In genomic region chr4:75672461-75673026, GRCh38 we compare ENCODE assay signal across 1 cellular context.
TF ChIP-seq lines count a peak whose summit lies in the region.

No MANE protein-coding gene starts in this region.

TF ChIP-seq in PFSK-1, 5 proteins besides CTCF, POLR2A, EP300 and RAD21 (continued from another document):
- no peak for TF ChIP-seq REST (IDR thresholded peaks at IDR 0.05; ENCODE audit: insufficient read depth in 1 of 2, low read depth in 2 of 2, low read length in 2 of 2)
- TF ChIP-seq POLR2AphosphoS5 (IDR thresholded peaks at IDR 0.05; ENCODE audit: low read depth, low read length), result peak; percentile 11; the same call in 1 of the 2 replicates
- no peak for TF ChIP-seq TAF1 (IDR thresholded peaks at IDR 0.05; ENCODE audit: borderline replicate concordance, insufficient read depth, low read length)
- TF ChIP-seq SIN3A (IDR thresholded peaks at IDR 0.05; ENCODE audit: borderline replicate concordance, insufficient read depth, low read length), result peak; percentile 17; the same call in 1 of the 2 replicates
TF ChIP-seq in PFSK-1: peak in this region for 2.
